25 cellular contexts compared by ENCODE assay signal in genomic region chr1:12165342-12165741, GRCh38.
"Had no signal": no experiment of that assay in that cellular context is flagged by ENCODE, and none has a peak within 500 bp of the region (broad histone marks: within the 10 kb centered on the region; RNA-seq: fewer than 3 reads in every experiment).

No MANE protein-coding gene starts in this region.

- ATAC-seq: activated T-cell treated with anti-CD3 and anti-CD28 coated beads, Interleukin-2, amount 50 U/mL, for 4 hours; left lobe of liver; lower lobe of right lung; naive thymus-derived CD4-positive, alpha-beta T cell had no signal

- H3K9me3 ChIP-seq: lower lobe of right lung, ovary, prostate gland, thoracic aorta, upper lobe of left lung had no signal

- H3K4me1 ChIP-seq: prostate gland had no signal

- H3K4me3 ChIP-seq: lower lobe of right lung, ovary, prostate gland, thoracic aorta, upper lobe of left lung had no signal

- H3K27ac Mint-ChIP-seq: activated naive CD4-positive, alpha-beta T cell treated with anti-CD3 and anti-CD28 coated beads for 36 hours had no signal

- H3K36me3 ChIP-seq: lower lobe of right lung, ovary, prostate gland, thoracic aorta, upper lobe of left lung had no signal

- H3K27me3 ChIP-seq: ovary, upper lobe of left lung had no signal

- FAIRE-seq: kidney, TTC549 had no signal

- DNase-seq: activated CD4-positive, alpha-beta T cell treated with anti-CD3 and anti-CD28 coated beads for 1 hour; activated CD4-positive, alpha-beta T cell treated with anti-CD3 and anti-CD28 coated beads, Interleukin-2, amount 50 U/mL, for 1 hour; activated CD8-positive, alpha-beta memory T cell treated with anti-CD3 and anti-CD28 coated beads for 24 hours; activated CD8-positive, alpha-beta memory T cell treated with anti-CD3 and anti-CD28 coated beads, Interleukin-2, amount 50 U/mL, for 4 hours; activated effector memory CD4-positive, alpha-beta T cell treated with Interleukin-2 at 50 U/mL for 16 hours; activated naive CD4-positive, alpha-beta T cell treated with anti-CD3 and anti-CD28 coated beads for 36 hours; activated T-cell treated with anti-CD3 and anti-CD28 coated beads, Interleukin-2, amount 50 U/mL, for 4 hours; amygdala; dermis blood vessel endothelial cell; effector CD8-positive, alpha-beta T cell; foreskin melanocyte; kidney; lower lobe of right lung; naive thymus-derived CD4-positive, alpha-beta T cell; ovary; stimulated activated CD4-positive, alpha-beta T cell treated with anti-CD3 and anti-CD28 coated beads, Interleukin-2, amount 100 ng/mL, for 48 hours; stimulated activated CD8-positive, alpha-beta memory T cell treated with anti-CD3 and anti-CD28 coated beads, Interleukin-4, amount 100 ng/mL, for 48 hours; stimulated activated naive CD4-positive, alpha-beta T cell treated with Interleukin-2 at 50 U/mL for 16 hours; T-helper 1 cell; upper lobe of left lung had no signal

- H3K27ac ChIP-seq: lower lobe of right lung, ovary, prostate gland, thoracic aorta, upper lobe of left lung had no signal

- H3K27me3 Mint-ChIP-seq: naive thymus-derived CD4-positive, alpha-beta T cell had no signal

- H3K9me3 Mint-ChIP-seq: activated naive CD4-positive, alpha-beta T cell treated with anti-CD3 and anti-CD28 coated beads for 36 hours; activated T-cell treated with anti-CD3 and anti-CD28 coated beads, Interleukin-2, amount 50 U/mL, for 4 hours; neural crest cell had no signal
